1 cellular context compared by ENCODE assay signal in genomic region chr7:100691676-100692577, GRCh38.
TF ChIP-seq lines count a peak whose summit lies in the region.

No MANE protein-coding gene starts in this region.

TF ChIP-seq in HEK293, 187 proteins besides CTCF, POLR2A, EP300 and RAD21 (continued from another document and continues in another):
- TF ChIP-seq ZBTB8A (tag by site-specific recombination; IDR thresholded peaks at IDR 0.05) (peak; percentile 54; the same call in 1 of the 2 replicates), AEBP2 (tag by site-specific recombination; IDR thresholded peaks at IDR 0.05; ENCODE audit: borderline replicate concordance) (no peak), ZNF18 (tag by site-specific recombination; IDR thresholded peaks at IDR 0.05) (no peak), ZNF791 (tag by site-specific recombination; IDR thresholded peaks at IDR 0.05) (no peak), ZNF670 (tag by site-specific recombination; IDR thresholded peaks at IDR 0.05; ENCODE audit: low read depth) (no peak), ZNF701 (tag by site-specific recombination; IDR thresholded peaks at IDR 0.05) (no peak), ZNF645 (tag by site-specific recombination; IDR thresholded peaks at IDR 0.05) (no peak), ZBTB7A (tag by site-specific recombination; IDR thresholded peaks at IDR 0.05; ENCODE audit: low read depth) (no peak), ZSCAN4 (tag by site-specific recombination; IDR thresholded peaks at IDR 0.05) (no peak), INSM2 (tag by site-specific recombination; IDR thresholded peaks at IDR 0.05) (no peak), GLIS1 (tag by site-specific recombination; IDR thresholded peaks at IDR 0.05) (no peak), ZNF510 (tag by site-specific recombination; IDR thresholded peaks at IDR 0.05; ENCODE audit: insufficient replicate concordance) (no peak), ATF2 (tag by site-specific recombination; IDR thresholded peaks at IDR 0.05; ENCODE audit: low read depth) (no peak), ZNF776 (tag by site-specific recombination; IDR thresholded peaks at IDR 0.05; ENCODE audit: borderline replicate concordance) (no peak), ZNF488 (tag by site-specific recombination; IDR thresholded peaks at IDR 0.05) (no peak), ZNF366 (tag by site-specific recombination; conservative IDR thresholded peaks at IDR 0.05) (peak; percentile 64), ZNF623 (tag by site-specific recombination; IDR thresholded peaks at IDR 0.05) (no peak), ZNF311 (tag by site-specific recombination; IDR thresholded peaks at IDR 0.05; ENCODE audit: borderline replicate concordance) (no peak), ZNF280C (tag by site-specific recombination; IDR thresholded peaks at IDR 0.05) (no peak), ZFP3 (tag by site-specific recombination; IDR thresholded peaks at IDR 0.05; ENCODE audit: low read depth) (no peak), ZSCAN18 (tag by site-specific recombination; IDR thresholded peaks at IDR 0.05) (no peak), ZNF426 (tag by site-specific recombination; IDR thresholded peaks at IDR 0.05) (no peak), ZNF138 (tag by site-specific recombination; IDR thresholded peaks at IDR 0.05; ENCODE audit: borderline replicate concordance) (no peak), ZNF280D (tag by site-specific recombination; IDR thresholded peaks at IDR 0.05) (no peak), ZNF626 (tag by site-specific recombination; IDR thresholded peaks at IDR 0.05) (no peak), ELK4 (IDR thresholded peaks at IDR 0.05; ENCODE audit: borderline replicate concordance, low read depth, low read length) (no peak), IKZF3 (tag by site-specific recombination; IDR thresholded peaks at IDR 0.05) (no peak), ZNF2 (tag by site-specific recombination; IDR thresholded peaks at IDR 0.05) (peak; percentile 18; the same call in 1 of the 2 replicates), ZNF624 (tag by site-specific recombination; IDR thresholded peaks at IDR 0.05) (no peak), ZBTB11 (tag by site-specific recombination; conservative IDR thresholded peaks at IDR 0.05; ENCODE audit: low read depth) (no peak)
